ENCODE assay signal across 18 cellular contexts in the genomic region with DNA sequence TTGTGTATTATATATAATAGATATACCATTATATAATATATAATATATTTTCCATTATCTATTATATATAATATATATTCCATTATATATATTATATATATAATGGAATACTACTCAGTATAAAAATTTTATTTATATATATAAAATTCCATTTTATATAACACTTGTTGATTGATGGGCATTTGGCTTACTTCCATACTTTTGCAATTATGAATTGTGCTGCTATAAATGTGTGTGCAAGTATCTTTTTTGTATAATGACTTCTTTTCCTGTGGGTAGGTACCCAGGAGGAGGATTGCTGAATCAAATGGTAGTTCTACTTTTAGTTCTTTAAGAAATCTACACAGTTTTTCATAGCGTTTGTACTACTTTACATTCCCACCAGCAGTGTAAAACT.
DNase-seq lines count a peak whose midpoint lies in the region; ATAC-seq and TF ChIP-seq lines count a peak whose summit lies in the region.
"Had no signal": no experiment of that assay in that cellular context is flagged by ENCODE, and none has a peak within 500 bp of the region (broad histone marks: within the 10 kb centered on the region; RNA-seq: fewer than 3 reads in every experiment).

No MANE protein-coding gene starts in this region.

- no peaks in the 10 kb centered on the region for H3K4me1 ChIP-seq in GM23338 (ENCODE audit: insufficient read depth)
- no peaks in the 10 kb centered on the region for H3K4me1 ChIP-seq in testis
- no peaks in the 10 kb centered on the region for H3K4me1 ChIP-seq in A673 (ENCODE audit: insufficient read depth, low read length, poor library complexity, severe bottlenecking)
- H3K4me1 ChIP-seq: A549, Caco-2, HAP-1 had no signal

- TF ChIP-seq CTCF in GM23338 (conservative IDR thresholded peaks at IDR 0.05; ENCODE audit: low read depth in 2 of 2) (no peak), WTC11 (IDR thresholded peaks at IDR 0.05) (no peak), testis (IDR thresholded peaks at IDR 0.05) (no peak), A673 (conservative IDR thresholded peaks at IDR 0.05; ENCODE audit: low read depth, low read length) (no peak)

- H3K27me3 ChIP-seq in GM23338 (ENCODE audit: insufficient read depth) (no peaks in the 10 kb centered on the region), testis (no peaks in the 10 kb centered on the region), A673 (replicated peaks; ENCODE audit: insufficient read depth, low read depth, low read length, poor library complexity) (no peaks in the 10 kb centered on the region)

- H3K4me3 Mint-ChIP-seq in GM23338 (peak overlapping the region; percentile 64; the same call in 2 of the 3 replicates), WTC11 (no peak overlapping the region)
- H3K4me3 Mint-ChIP-seq: CD4-positive, alpha-beta memory T cell; HFFc6 had no signal

- H3K4me1 Mint-ChIP-seq in GM23338: no peaks in the 10 kb centered on the region
- no peaks in the 10 kb centered on the region for H3K4me1 Mint-ChIP-seq in WTC11
- H3K4me1 Mint-ChIP-seq: CD4-positive, alpha-beta memory T cell had no signal

- H3K79me2 ChIP-seq in GM23338 (replicated peaks; ENCODE audit: insufficient read depth): no peaks in the 10 kb centered on the region

- no peak overlapping the region for H2AFZ ChIP-seq in GM23338
- H2AFZ ChIP-seq: GM23248 had no signal

- no peaks in the 10 kb centered on the region for H3K9me3 ChIP-seq in testis
- H3K9me3 ChIP-seq in A673 (ENCODE audit: low read depth, low read length, poor library complexity, severe bottlenecking): no peaks in the 10 kb centered on the region
- H3K9me3 ChIP-seq: A549, Caco-2, HAP-1 had no signal

- H3F3A ChIP-seq in GM23338 (replicated peaks; ENCODE audit: low read depth): no peaks in the 10 kb centered on the region

- intact Hi-C loops in testis (cut with DNase I; ENCODE audit: low total_unique reads): no loop called here
- intact Hi-C loops in A673 (cut with micrococcal nuclease; ENCODE audit: unreplicated experiment): no loop called here

- BruUV-seq in A673 (replicated peaks; lab: Mats Ljungman, UMichigan): no TSS peak

- no peak for ATAC-seq in GM23338
- ATAC-seq in WTC11: no peak
- no peak for ATAC-seq in GM19324 (IDR thresholded peaks at IDR 0.05; ENCODE audit: low FRiP score, unreplicated experiment)
- ATAC-seq: A549 had no signal

- 48 to 75% methylated on average over 1 of the region's 1 CpG for WGBS in testis, 2 donors

- no peak overlapping the region for H3K27ac Mint-ChIP-seq in GM23338
- H3K27ac Mint-ChIP-seq in WTC11: no peak overlapping the region
- H3K27ac Mint-ChIP-seq: CD4-positive, alpha-beta memory T cell; HFFc6 had no signal

- no peaks in the 10 kb centered on the region for H4K20me1 ChIP-seq in GM23338 (replicated peaks; ENCODE audit: insufficient read depth)

- CTCF ChIA-PET in WTC11 (lab: Charles Lee) (no interaction called here), A673 (lab: Charles Lee) (no interaction called here)

- H3K4me2 ChIP-seq in GM23338: no peak overlapping the region
- H3K4me2 ChIP-seq: A549 had no signal

- POLR2A ChIA-PET in WTC11 (lab: Charles Lee): no interaction called here
- POLR2A ChIA-PET in A673 (lab: Charles Lee; ENCODE audit: low non-redundant PET): no interaction called here

- no peaks in the 10 kb centered on the region for H3K36me3 ChIP-seq in GM23338 (ENCODE audit: insufficient read depth)
- H3K36me3 ChIP-seq in testis (ENCODE audit: low read depth, missing control alignments): no peaks in the 10 kb centered on the region
- H3K36me3 ChIP-seq in A673 (ENCODE audit: insufficient read depth, low read length, poor library complexity, severe bottlenecking): no peaks in the 10 kb centered on the region
- H3K36me3 ChIP-seq: HAP-1 had no signal

- H3K36me3 Mint-ChIP-seq in GM23338 (ENCODE audit: low read depth): no peaks in the 10 kb centered on the region
- no peaks in the 10 kb centered on the region for H3K36me3 Mint-ChIP-seq in WTC11
- H3K36me3 Mint-ChIP-seq: CD4-positive, alpha-beta memory T cell had no signal

- no peaks in the 10 kb centered on the region for H3K9me2 ChIP-seq in GM23338 (ENCODE audit: insufficient read depth)

- peak; percentile 86 for DNase-seq in NCI-H2227 treated with DMSO at 0.1 percent for 48 hours (lab: John Stamatoyannopoulos, UW)
- DNase-seq in NCI-H2227 (lab: John Stamatoyannopoulos, UW; ENCODE audit: unreplicated experiment): no peak
- no peak for DNase-seq in GM23338 (ENCODE audit: low spot score)
- no peak for DNase-seq in WTC11 (ENCODE audit: low spot score)
- no peak for DNase-seq in testis
- no peak for DNase-seq in A673 (ENCODE audit: low spot score)
- DNase-seq: 8988T; C1 segment of cervical spinal cord; Caco-2; CD4-positive, alpha-beta memory T cell; DMS153; DMS79 treated with DMSO at 0.1 percent for 48 hours; GF-D8; GM23248; HFFc6 had no signal

- TF ChIP-seq POLR2A in testis (IDR thresholded peaks at IDR 0.05): no peak

- H3K27ac ChIP-seq in GM23338 (ENCODE audit: low read depth) (no peak overlapping the region), testis (no peak overlapping the region), A673 (ENCODE audit: low read depth, low read length, poor library complexity, severe bottlenecking) (no peak overlapping the region)
- H3K27ac ChIP-seq: A549, GM23248 had no signal

- H3K4me3 ChIP-seq in GM23338: no peak overlapping the region
- peak overlapping the region; percentile 39 for H3K4me3 ChIP-seq in testis
- no peak overlapping the region for H3K4me3 ChIP-seq in A673 (ENCODE audit: low read depth, low read length, poor library complexity, severe bottlenecking)
- H3K4me3 ChIP-seq: A549, GM23248, HAP-1 had no signal

- H3K27me3 Mint-ChIP-seq in GM23338 (ENCODE audit: insufficient read depth, low read depth, poor library complexity) (peaks cover 1% of the 10 kb centered on the region), WTC11 (ENCODE audit: low read depth) (no peaks in the 10 kb centered on the region)
- H3K27me3 Mint-ChIP-seq: CD4-positive, alpha-beta memory T cell had no signal

- H3K9me3 Mint-ChIP-seq in GM23338 (no peaks in the 10 kb centered on the region), WTC11 (peaks cover 11% of the 10 kb centered on the region)

TF ChIP-seq in GM23338, 12 proteins besides CTCF, POLR2A, EP300 and RAD21 (continues in another document):
- TF ChIP-seq EZH2 (IDR thresholded peaks at IDR 0.05; ENCODE audit: low read depth, unreplicated experiment): no peak
- TF ChIP-seq, protein P1, sequence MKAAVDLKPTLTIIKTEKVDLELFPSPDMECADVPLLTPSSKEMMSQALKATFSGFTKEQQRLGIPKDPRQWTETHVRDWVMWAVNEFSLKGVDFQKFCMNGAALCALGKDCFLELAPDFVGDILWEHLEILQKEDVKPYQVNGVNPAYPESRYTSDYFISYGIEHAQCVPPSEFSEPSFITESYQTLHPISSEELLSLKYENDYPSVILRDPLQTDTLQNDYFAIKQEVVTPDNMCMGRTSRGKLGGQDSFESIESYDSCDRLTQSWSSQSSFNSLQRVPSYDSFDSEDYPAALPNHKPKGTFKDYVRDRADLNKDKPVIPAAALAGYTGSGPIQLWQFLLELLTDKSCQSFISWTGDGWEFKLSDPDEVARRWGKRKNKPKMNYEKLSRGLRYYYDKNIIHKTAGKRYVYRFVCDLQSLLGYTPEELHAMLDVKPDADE (IDR thresholded peaks at IDR 0.05): no peak

TF ChIP-seq in WTC11, 78 proteins besides CTCF, POLR2A, EP300 and RAD21:
- TF ChIP-seq, protein P2, sequence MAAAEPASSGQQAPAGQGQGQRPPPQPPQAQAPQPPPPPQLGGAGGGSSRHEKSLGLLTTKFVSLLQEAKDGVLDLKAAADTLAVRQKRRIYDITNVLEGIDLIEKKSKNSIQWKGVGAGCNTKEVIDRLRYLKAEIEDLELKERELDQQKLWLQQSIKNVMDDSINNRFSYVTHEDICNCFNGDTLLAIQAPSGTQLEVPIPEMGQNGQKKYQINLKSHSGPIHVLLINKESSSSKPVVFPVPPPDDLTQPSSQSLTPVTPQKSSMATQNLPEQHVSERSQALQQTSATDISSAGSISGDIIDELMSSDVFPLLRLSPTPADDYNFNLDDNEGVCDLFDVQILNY (CRISPR knock-in tag; IDR thresholded peaks at IDR 0.05): no peak
- peak; percentile 21; the same call in 1 of the 2 replicates for TF ChIP-seq HMGA2 (CRISPR knock-in tag; IDR thresholded peaks at IDR 0.05)
- TF ChIP-seq, protein P3, sequence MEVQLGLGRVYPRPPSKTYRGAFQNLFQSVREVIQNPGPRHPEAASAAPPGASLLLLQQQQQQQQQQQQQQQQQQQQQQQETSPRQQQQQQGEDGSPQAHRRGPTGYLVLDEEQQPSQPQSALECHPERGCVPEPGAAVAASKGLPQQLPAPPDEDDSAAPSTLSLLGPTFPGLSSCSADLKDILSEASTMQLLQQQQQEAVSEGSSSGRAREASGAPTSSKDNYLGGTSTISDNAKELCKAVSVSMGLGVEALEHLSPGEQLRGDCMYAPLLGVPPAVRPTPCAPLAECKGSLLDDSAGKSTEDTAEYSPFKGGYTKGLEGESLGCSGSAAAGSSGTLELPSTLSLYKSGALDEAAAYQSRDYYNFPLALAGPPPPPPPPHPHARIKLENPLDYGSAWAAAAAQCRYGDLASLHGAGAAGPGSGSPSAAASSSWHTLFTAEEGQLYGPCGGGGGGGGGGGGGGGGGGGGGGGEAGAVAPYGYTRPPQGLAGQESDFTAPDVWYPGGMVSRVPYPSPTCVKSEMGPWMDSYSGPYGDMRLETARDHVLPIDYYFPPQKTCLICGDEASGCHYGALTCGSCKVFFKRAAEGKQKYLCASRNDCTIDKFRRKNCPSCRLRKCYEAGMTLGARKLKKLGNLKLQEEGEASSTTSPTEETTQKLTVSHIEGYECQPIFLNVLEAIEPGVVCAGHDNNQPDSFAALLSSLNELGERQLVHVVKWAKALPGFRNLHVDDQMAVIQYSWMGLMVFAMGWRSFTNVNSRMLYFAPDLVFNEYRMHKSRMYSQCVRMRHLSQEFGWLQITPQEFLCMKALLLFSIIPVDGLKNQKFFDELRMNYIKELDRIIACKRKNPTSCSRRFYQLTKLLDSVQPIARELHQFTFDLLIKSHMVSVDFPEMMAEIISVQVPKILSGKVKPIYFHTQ (CRISPR knock-in tag; IDR thresholded peaks at IDR 0.05): no peak
- TF ChIP-seq, protein P4, sequence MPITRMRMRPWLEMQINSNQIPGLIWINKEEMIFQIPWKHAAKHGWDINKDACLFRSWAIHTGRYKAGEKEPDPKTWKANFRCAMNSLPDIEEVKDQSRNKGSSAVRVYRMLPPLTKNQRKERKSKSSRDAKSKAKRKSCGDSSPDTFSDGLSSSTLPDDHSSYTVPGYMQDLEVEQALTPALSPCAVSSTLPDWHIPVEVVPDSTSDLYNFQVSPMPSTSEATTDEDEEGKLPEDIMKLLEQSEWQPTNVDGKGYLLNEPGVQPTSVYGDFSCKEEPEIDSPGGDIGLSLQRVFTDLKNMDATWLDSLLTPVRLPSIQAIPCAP (CRISPR knock-in tag; IDR thresholded peaks at IDR 0.05): no peak

Comparison
In these comparisons a context has a peak if more than half of its experiments do, and no peak if none do; other contexts are left out.
1. H3K4me3 ChIP-seq: peak in testis (2 of 2); none in GM23338 (single experiment) and A673 (single experiment).